In genomic region chr11:122617926-122618325, GRCh38 we compare ENCODE assay signal across 27 cellular contexts. TPM values are rescaled to one million over a fixed set of nuclear protein-coding genes. Genes with fewer than 3 reads are reported as not detected.
A peak's percentile ranks its signal among the peaks of the same experiment; 100 is the strongest.
DNase-seq lines count a peak whose midpoint lies in the region; ATAC-seq, FAIRE-seq and TF ChIP-seq lines count a peak whose summit lies in the region.
"Had no signal": no experiment of that assay in that cellular context is flagged by ENCODE, and none has a peak within 500 bp of the region (broad histone marks: within the 10 kb centered on the region; RNA-seq: fewer than 3 reads in every experiment).

No MANE protein-coding gene starts in this region.

- CTCF ChIA-PET in HCT116 (lab: Charles Lee), result interaction anchor here (1.9 kb wide), 1 partner anchor 11 kb away, joined by 5 read pairs; no protein-coding TSS in a partner anchor

- FAIRE-seq in RCC 7860 (lab: Jason Lieb, UNC), result peak; percentile 65
- FAIRE-seq: A204.1, GM12892, H54 had no signal

- H3K9me2 ChIP-seq in HCT116 (ENCODE audit: insufficient read depth), result no peaks in the 10 kb centered on the region

- peaks cover 0 to 16% of the 10 kb centered on the region in 2 experiments; a peak in 2 of 4 replicates for H3K4me1 ChIP-seq in HCT116 (ENCODE audit: control insufficient read depth in 1 of 2, insufficient read depth in 2 of 2, low read length in 2 of 2)
- no peaks in the 10 kb centered on the region for H3K4me1 ChIP-seq in upper lobe of right lung
- H3K4me1 ChIP-seq: SJCRH30 had no signal

- H3K9me3 ChIP-seq in HCT116 (ENCODE audit: control insufficient read depth in 1 of 2, insufficient read depth in 1 of 2, low read depth in 1 of 2, low read length in 2 of 2), result no peaks in the 10 kb centered on the region
- H3K9me3 ChIP-seq in upper lobe of right lung, result no peaks in the 10 kb centered on the region
- H3K9me3 ChIP-seq: SJCRH30 had no signal

- peak overlapping the region; percentile 34; the same call in 1 of the 2 replicates for H3K4me2 ChIP-seq in HCT116 (ENCODE audit: low read length)

- no peak for TF ChIP-seq RAD21 in HCT116 (IDR thresholded peaks at IDR 0.05; ENCODE audit: low read depth)

- no peak overlapping the region for H3K27ac ChIP-seq in HCT116 (ENCODE audit: low read depth, low read length)
- no peak overlapping the region for H3K27ac ChIP-seq in coronary artery
- H3K27ac ChIP-seq in upper lobe of right lung, result no peak overlapping the region
- H3K27ac ChIP-seq: SJCRH30 had no signal

- DNase-seq in ACHN (peak; percentile 41), HCT116 (ENCODE audit: low read depth, low spot score) (no peak), RCC 7860 (ENCODE audit: low spot score) (peak; percentile 29), glomerular visceral epithelial cell (ENCODE audit: extremely low spot score) (peak; percentile 27), coronary artery (ENCODE audit: low spot score) (no peak), upper lobe of right lung (no peak), LoVo (ENCODE audit: low spot score) (no peak)
- no peak for DNase-seq in activated naive CD4-positive, alpha-beta T cell treated with Interleukin-2 at 50 U/mL for 16 hours
- DNase-seq: C1 segment of cervical spinal cord; Calu3; CD8-positive, alpha-beta T cell; DMS79 treated with DMSO at 0.1 percent for 48 hours; KG1; NCI-H1092; NCI-H1417 treated with DMSO at 0.1 percent for 48 hours; NCI-H1694 treated with DMSO at 0.1 percent for 48 hours; NCI-H2081; NCI-H2227 treated with DMSO at 0.1 percent for 48 hours; NCI-H510A; NCI-H69; OCI-M1; SJCRH30; T-helper 1 cell had no signal

- no TSS peak for BruUV-seq in HCT116 (replicated peaks; lab: Mats Ljungman, UMichigan)

- H3K27me3 ChIP-seq in HCT116 (ENCODE audit: insufficient read depth, low read length) (no peaks in the 10 kb centered on the region), upper lobe of right lung (no peaks in the 10 kb centered on the region)
- H3K27me3 ChIP-seq: SJCRH30 had no signal

- H2AFZ ChIP-seq in HCT116 (ENCODE audit: low read depth, low read length, poor library complexity, severe bottlenecking), result no peak overlapping the region

- no peak overlapping the region for H3K9ac ChIP-seq in HCT116 (ENCODE audit: low read length)

- no peaks in the 10 kb centered on the region for H3K79me2 ChIP-seq in HCT116 (ENCODE audit: insufficient read depth, low read length)

- H4K20me1 ChIP-seq in HCT116 (ENCODE audit: insufficient read depth), result no peaks in the 10 kb centered on the region

- no peak for TF ChIP-seq POLR2A in HCT116 (IDR thresholded peaks at IDR 0.05; ENCODE audit: borderline replicate concordance, extremely low read depth, insufficient read depth, insufficient read length)

- ATAC-seq in HCT116 (peak; percentile 69), upper lobe of right lung (no peak)
- ATAC-seq: CD8-positive, alpha-beta T cell; Right ventricle myocardium inferior had no signal

- H3K4me3 ChIP-seq in HCT116 (replicated peaks in 1 of 2; ENCODE audit: low read depth in 1 of 2, low read length in 2 of 2) (no peak overlapping the region), coronary artery (no peak overlapping the region), upper lobe of right lung (no peak overlapping the region)
- H3K4me3 ChIP-seq: SJCRH30 had no signal

- H3K36me3 ChIP-seq in HCT116 (ENCODE audit: control insufficient read depth in 1 of 2, insufficient read depth in 2 of 2, low read length in 2 of 2) (no peaks in the 10 kb centered on the region), upper lobe of right lung (no peaks in the 10 kb centered on the region)
- H3K36me3 ChIP-seq: SJCRH30 had no signal

- in situ Hi-C loops in ACHN (cut with HindIII; ENCODE audit: low pct_ligation_motif_present, low pct_unique_long_range_greater_than_20kb, low sequenced_read_pairs), result no loop called here

- intact Hi-C loops in HCT116 (cut with micrococcal nuclease) (no loop called here), upper lobe of right lung (cut with DNase I) (no loop called here)

- POLR2A ChIA-PET in HCT116 (lab: Charles Lee), result no interaction called here

- RAD21 ChIA-PET in HCT116 (lab: Charles Lee; ENCODE audit: low non-redundant PET in 1 of 2, low total read pairs in 2 of 2, uncharacterized antibody in 2 of 2, unreplicated experiment in 2 of 2), result no interaction called here

- TF ChIP-seq CTCF in HCT116 (IDR thresholded peaks at IDR 0.05 in 2 of 3, conservative IDR thresholded peaks at IDR 0.05 in 1 of 3; ENCODE audit: borderline replicate concordance in 1 of 3, insufficient read depth in 1 of 3, low read depth in 2 of 3, low read length in 2 of 3), result no peak
- no peak for TF ChIP-seq CTCF in coronary artery (IDR thresholded peaks at IDR 0.05)
- TF ChIP-seq CTCF in upper lobe of right lung (IDR thresholded peaks at IDR 0.05), result no peak

TF ChIP-seq in HCT116, 20 proteins besides CTCF, POLR2A, EP300 and RAD21:
- peak; percentile 41; the same call in 1 of the 2 replicates for TF ChIP-seq MAX (IDR thresholded peaks at IDR 0.05)
- no peak for TF ChIP-seq REST (IDR thresholded peaks at IDR 0.05; ENCODE audit: low read depth)

RNA-seq across cellular contexts. Expression of gene UBASH3B, which starts 37.6 kb away (rescaled TPM):
- total RNA-seq in HCT116 (2021; ENCODE audit: unreplicated experiment) (40.3 TPM), upper lobe of right lung (42.2 TPM)
- 13.2 and 15.9 TPM in 2 replicates for polyA plus RNA-seq in HCT116 (2012)

Comparison
In these comparisons a context has a peak if more than half of its experiments do, and no peak if none do; other contexts are left out.
1. DNase-seq: peak in ACHN (single experiment), RCC 7860 (single experiment) and glomerular visceral epithelial cell (single experiment); none in HCT116 (single experiment), activated naive CD4-positive, alpha-beta T cell treated with Interleukin-2 at 50 U/mL for 16 hours (single experiment), coronary artery (single experiment), upper lobe of right lung (single experiment) and LoVo (single experiment).